1 cellular context compared by ENCODE assay signal in genomic region chr4:118758293-118758692, GRCh38.
TF ChIP-seq lines count a peak whose summit lies in the region.

No MANE protein-coding gene starts in this region.

TF ChIP-seq in HepG2, 621 proteins besides CTCF, POLR2A, EP300 and RAD21 (continued from another document):
- TF ChIP-seq ZNF75D (CRISPR knock-in tag; IDR thresholded peaks at IDR 0.05; ENCODE audit: borderline replicate concordance) (no peak), KDM2A (CRISPR knock-in tag; IDR thresholded peaks at IDR 0.05; ENCODE audit: borderline replicate concordance, low read depth) (no peak), CENPBD1 (CRISPR knock-in tag; IDR thresholded peaks at IDR 0.05; ENCODE audit: borderline replicate concordance, low read depth) (no peak), STAG1 (CRISPR knock-in tag; IDR thresholded peaks at IDR 0.05) (no peak), TBX3 (IDR thresholded peaks at IDR 0.05; ENCODE audit: borderline replicate concordance) (no peak), TFDP1 (CRISPR knock-in tag; IDR thresholded peaks at IDR 0.05; ENCODE audit: borderline replicate concordance) (no peak), ZNF672 (CRISPR knock-in tag; IDR thresholded peaks at IDR 0.05) (no peak), ISX (CRISPR knock-in tag; conservative IDR thresholded peaks at IDR 0.05) (no peak)
